In genomic region chr16:667780-668518, GRCh38 we compare ENCODE assay signal across 1 cellular context.
TF ChIP-seq lines count a peak whose summit lies in the region.

Gene RHOT2 (plus strand): TSS chr16:668132. CDS start chr16:668200, 68 bp downstream.

TF ChIP-seq in HepG2, 621 proteins besides CTCF, POLR2A, EP300 and RAD21 (continued from another document and continues in another):
- TF ChIP-seq BCLAF1 (IDR thresholded peaks at IDR 0.05) = no peak
- TF ChIP-seq SYNCRIP (IDR thresholded peaks at IDR 0.05; ENCODE audit: insufficient read depth, low read depth, low read length) = no peak
- TF ChIP-seq TOE1 (CRISPR knock-in tag; IDR thresholded peaks at IDR 0.05) = peak; percentile 52; the same call in 1 of the 2 replicates
- TF ChIP-seq REPIN1 (CRISPR knock-in tag; IDR thresholded peaks at IDR 0.05; ENCODE audit: borderline replicate concordance, low read depth) = peak; percentile 34; the same call in 1 of the 2 replicates
- TF ChIP-seq DZIP1 (CRISPR knock-in tag; IDR thresholded peaks at IDR 0.05) = 0 out of 2 replicates have a peak, but pooled peaks have one; percentile 86
- TF ChIP-seq BCL3 (CRISPR knock-in tag; IDR thresholded peaks at IDR 0.05) = no peak; the same call in 1 of the 2 replicates
- TF ChIP-seq, protein P1, sequence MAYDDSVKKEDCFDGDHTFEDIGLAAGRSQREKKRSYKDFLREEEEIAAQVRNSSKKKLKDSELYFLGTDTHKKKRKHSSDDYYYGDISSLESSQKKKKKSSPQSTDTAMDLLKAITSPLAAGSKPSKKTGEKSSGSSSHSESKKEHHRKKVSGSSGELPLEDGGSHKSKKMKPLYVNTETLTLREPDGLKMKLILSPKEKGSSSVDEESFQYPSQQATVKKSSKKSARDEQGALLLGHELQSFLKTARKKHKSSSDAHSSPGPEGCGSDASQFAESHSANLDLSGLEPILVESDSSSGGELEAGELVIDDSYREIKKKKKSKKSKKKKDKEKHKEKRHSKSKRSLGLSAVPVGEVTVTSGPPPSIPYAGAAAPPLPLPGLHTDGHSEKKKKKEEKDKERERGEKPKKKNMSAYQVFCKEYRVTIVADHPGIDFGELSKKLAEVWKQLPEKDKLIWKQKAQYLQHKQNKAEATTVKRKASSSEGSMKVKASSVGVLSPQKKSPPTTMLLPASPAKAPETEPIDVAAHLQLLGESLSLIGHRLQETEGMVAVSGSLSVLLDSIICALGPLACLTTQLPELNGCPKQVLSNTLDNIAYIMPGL (CRISPR knock-in tag; IDR thresholded peaks at IDR 0.05; ENCODE audit: borderline replicate concordance in 1 of 2, low read depth in 1 of 2) = peak; percentile 83 to 90; a peak in 3 of 4 replicates
- peak; percentile 93 for TF ChIP-seq TFDP2 (CRISPR knock-in tag; IDR thresholded peaks at IDR 0.05)
- TF ChIP-seq ZNF766 (CRISPR knock-in tag; IDR thresholded peaks at IDR 0.05; ENCODE audit: borderline replicate concordance) = peak; percentile 73; the same call in 1 of the 2 replicates
- peak; percentile 75 for TF ChIP-seq GMEB1 (CRISPR knock-in tag; IDR thresholded peaks at IDR 0.05; ENCODE audit: borderline replicate concordance)
- TF ChIP-seq ZNF737 (CRISPR knock-in tag; IDR thresholded peaks at IDR 0.05; ENCODE audit: borderline replicate concordance) = no peak
- no peak for TF ChIP-seq SOX13 (IDR thresholded peaks at IDR 0.05)
- peak in 1 of 2 experiments; percentile 16; a peak in 1 of 4 replicates for TF ChIP-seq SOX13 (CRISPR knock-in tag; conservative IDR thresholded peaks at IDR 0.05 in 1 of 2, IDR thresholded peaks at IDR 0.05 in 1 of 2)
- TF ChIP-seq MYPOP (CRISPR knock-in tag; IDR thresholded peaks at IDR 0.05) = peak; percentile 73; the same call in 1 of the 2 replicates
- TF ChIP-seq ZBTB49 (CRISPR knock-in tag; IDR thresholded peaks at IDR 0.05; ENCODE audit: borderline replicate concordance) = no peak
- TF ChIP-seq KLF15 (CRISPR knock-in tag; IDR thresholded peaks at IDR 0.05; ENCODE audit: borderline replicate concordance) = no peak
- no peak for TF ChIP-seq GLMP (CRISPR knock-in tag; IDR thresholded peaks at IDR 0.05; ENCODE audit: borderline replicate concordance)
- TF ChIP-seq, protein P2, sequence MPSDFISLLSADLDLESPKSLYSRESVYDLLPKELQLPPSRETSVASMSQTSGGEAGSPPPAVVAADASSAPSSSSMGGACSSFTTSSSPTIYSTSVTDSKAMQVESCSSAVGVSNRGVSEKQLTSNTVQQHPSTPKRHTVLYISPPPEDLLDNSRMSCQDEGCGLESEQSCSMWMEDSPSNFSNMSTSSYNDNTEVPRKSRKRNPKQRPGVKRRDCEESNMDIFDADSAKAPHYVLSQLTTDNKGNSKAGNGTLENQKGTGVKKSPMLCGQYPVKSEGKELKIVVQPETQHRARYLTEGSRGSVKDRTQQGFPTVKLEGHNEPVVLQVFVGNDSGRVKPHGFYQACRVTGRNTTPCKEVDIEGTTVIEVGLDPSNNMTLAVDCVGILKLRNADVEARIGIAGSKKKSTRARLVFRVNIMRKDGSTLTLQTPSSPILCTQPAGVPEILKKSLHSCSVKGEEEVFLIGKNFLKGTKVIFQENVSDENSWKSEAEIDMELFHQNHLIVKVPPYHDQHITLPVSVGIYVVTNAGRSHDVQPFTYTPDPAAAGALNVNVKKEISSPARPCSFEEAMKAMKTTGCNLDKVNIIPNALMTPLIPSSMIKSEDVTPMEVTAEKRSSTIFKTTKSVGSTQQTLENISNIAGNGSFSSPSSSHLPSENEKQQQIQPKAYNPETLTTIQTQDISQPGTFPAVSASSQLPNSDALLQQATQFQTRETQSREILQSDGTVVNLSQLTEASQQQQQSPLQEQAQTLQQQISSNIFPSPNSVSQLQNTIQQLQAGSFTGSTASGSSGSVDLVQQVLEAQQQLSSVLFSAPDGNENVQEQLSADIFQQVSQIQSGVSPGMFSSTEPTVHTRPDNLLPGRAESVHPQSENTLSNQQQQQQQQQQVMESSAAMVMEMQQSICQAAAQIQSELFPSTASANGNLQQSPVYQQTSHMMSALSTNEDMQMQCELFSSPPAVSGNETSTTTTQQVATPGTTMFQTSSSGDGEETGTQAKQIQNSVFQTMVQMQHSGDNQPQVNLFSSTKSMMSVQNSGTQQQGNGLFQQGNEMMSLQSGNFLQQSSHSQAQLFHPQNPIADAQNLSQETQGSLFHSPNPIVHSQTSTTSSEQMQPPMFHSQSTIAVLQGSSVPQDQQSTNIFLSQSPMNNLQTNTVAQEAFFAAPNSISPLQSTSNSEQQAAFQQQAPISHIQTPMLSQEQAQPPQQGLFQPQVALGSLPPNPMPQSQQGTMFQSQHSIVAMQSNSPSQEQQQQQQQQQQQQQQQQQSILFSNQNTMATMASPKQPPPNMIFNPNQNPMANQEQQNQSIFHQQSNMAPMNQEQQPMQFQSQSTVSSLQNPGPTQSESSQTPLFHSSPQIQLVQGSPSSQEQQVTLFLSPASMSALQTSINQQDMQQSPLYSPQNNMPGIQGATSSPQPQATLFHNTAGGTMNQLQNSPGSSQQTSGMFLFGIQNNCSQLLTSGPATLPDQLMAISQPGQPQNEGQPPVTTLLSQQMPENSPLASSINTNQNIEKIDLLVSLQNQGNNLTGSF (CRISPR knock-in tag; IDR thresholded peaks at IDR 0.05) = peak; percentile 38; the same call in 1 of the 2 replicates
- TF ChIP-seq HMGA1 (CRISPR knock-in tag; conservative IDR thresholded peaks at IDR 0.05) = no peak
- TF ChIP-seq NFE2L1 (CRISPR knock-in tag; IDR thresholded peaks at IDR 0.05; ENCODE audit: borderline replicate concordance) = no peak
- TF ChIP-seq ZNF740 (CRISPR knock-in tag; IDR thresholded peaks at IDR 0.05) = peak; percentile 59; the same call in 1 of the 2 replicates
- TF ChIP-seq NR2C2 (CRISPR knock-in tag; IDR thresholded peaks at IDR 0.05; ENCODE audit: borderline replicate concordance) = peak; percentile 89
- TF ChIP-seq, protein P3, sequence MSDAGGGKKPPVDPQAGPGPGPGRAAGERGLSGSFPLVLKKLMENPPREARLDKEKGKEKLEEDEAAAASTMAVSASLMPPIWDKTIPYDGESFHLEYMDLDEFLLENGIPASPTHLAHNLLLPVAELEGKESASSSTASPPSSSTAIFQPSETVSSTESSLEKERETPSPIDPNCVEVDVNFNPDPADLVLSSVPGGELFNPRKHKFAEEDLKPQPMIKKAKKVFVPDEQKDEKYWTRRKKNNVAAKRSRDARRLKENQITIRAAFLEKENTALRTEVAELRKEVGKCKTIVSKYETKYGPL (CRISPR knock-in tag; IDR thresholded peaks at IDR 0.05) = no peak
- peak; percentile 27; the same call in 1 of the 2 replicates for TF ChIP-seq FOSL2 (CRISPR knock-in tag; IDR thresholded peaks at IDR 0.05)
- peak; percentile 58; the same call in 1 of the 2 replicates for TF ChIP-seq SRY (CRISPR knock-in tag; IDR thresholded peaks at IDR 0.05)
- TF ChIP-seq ZMAT3 (CRISPR knock-in tag; conservative IDR thresholded peaks at IDR 0.05) = peak; percentile 78; the same call in 1 of the 2 replicates
- TF ChIP-seq GZF1 (CRISPR knock-in tag; IDR thresholded peaks at IDR 0.05) = no peak
- no peak; the same call in 1 of the 2 replicates for TF ChIP-seq ZNF629 (CRISPR knock-in tag; conservative IDR thresholded peaks at IDR 0.05)
